1 cellular context compared by ENCODE assay signal in the genomic region with DNA sequence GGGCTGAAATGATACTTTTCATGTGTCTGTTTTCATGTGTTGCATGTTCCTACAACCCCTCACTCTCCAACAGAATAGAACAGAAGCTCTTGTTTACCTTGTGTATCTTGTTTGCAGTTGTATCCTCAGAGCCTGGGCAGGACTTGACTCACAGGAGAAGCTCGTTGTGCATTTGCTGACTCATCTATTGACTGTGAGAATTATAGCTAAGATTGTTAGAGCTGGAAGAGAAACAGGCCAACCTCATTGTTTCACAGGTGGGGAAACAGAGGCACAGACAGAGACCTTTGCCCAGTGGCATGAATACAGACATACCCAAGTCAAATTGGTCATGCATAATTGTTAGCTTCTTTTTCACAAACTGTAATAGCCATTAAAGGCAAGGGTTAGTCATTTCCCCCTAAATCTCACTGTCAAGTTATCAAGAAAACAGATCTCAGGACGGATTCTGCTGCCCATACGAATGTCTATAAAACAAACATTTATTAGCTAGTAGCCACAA.
TF ChIP-seq lines count a peak whose summit lies in the region.

No MANE protein-coding gene starts in this region.

TF ChIP-seq in K562, 482 proteins besides CTCF, POLR2A, EP300 and RAD21 (continued from another document and continues in another):
- TF ChIP-seq, protein P1, sequence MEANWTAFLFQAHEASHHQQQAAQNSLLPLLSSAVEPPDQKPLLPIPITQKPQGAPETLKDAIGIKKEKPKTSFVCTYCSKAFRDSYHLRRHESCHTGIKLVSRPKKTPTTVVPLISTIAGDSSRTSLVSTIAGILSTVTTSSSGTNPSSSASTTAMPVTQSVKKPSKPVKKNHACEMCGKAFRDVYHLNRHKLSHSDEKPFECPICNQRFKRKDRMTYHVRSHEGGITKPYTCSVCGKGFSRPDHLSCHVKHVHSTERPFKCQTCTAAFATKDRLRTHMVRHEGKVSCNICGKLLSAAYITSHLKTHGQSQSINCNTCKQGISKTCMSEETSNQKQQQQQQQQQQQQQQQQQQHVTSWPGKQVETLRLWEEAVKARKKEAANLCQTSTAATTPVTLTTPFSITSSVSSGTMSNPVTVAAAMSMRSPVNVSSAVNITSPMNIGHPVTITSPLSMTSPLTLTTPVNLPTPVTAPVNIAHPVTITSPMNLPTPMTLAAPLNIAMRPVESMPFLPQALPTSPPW (CRISPR knock-in tag; IDR thresholded peaks at IDR 0.05) = 0 out of 2 replicates have a peak, but pooled peaks have one; percentile 14
- TF ChIP-seq MEIS2 (IDR thresholded peaks at IDR 0.05; ENCODE audit: partially characterized antibody) (peak; percentile 80), PPARD (CRISPR knock-in tag; IDR thresholded peaks at IDR 0.05) (no peak), ZSCAN29 (IDR thresholded peaks at IDR 0.05) (no peak), C11orf30 (IDR thresholded peaks at IDR 0.05; ENCODE audit: low read depth) (peak; percentile 99), HLTF (IDR thresholded peaks at IDR 0.05) (no peak), CCNT2 (IDR thresholded peaks at IDR 0.05; ENCODE audit: borderline replicate concordance, extremely low read depth, insufficient read length, low read depth, low read length) (peak; percentile 26), NONO (IDR thresholded peaks at IDR 0.05; ENCODE audit: low read depth in 2 of 2, low read length in 1 of 2) (no peak), ZNF212 (CRISPR knock-in tag; IDR thresholded peaks at IDR 0.05) (no peak), TSC22D4 (tag; IDR thresholded peaks at IDR 0.05) (no peak), THRAP3 (IDR thresholded peaks at IDR 0.05; ENCODE audit: borderline replicate concordance) (no peak), SIRT6 (IDR thresholded peaks at IDR 0.05; ENCODE audit: low read depth, low read length) (no peak), ZNF766 (CRISPR knock-in tag; conservative IDR thresholded peaks at IDR 0.05) (no peak), ZNF133 (CRISPR knock-in tag; IDR thresholded peaks at IDR 0.05) (no peak), NCOA2 (IDR thresholded peaks at IDR 0.05; ENCODE audit: partially characterized antibody in 2 of 2) (no peak), CHD1 (IDR thresholded peaks at IDR 0.05; ENCODE audit: low read length) (no peak), FOXK2 (conservative IDR thresholded peaks at IDR 0.05 in 1 of 2, IDR thresholded peaks at IDR 0.05 in 1 of 2; ENCODE audit: low read depth in 2 of 2) (peak; percentile 90 to 95), SMAD1 (IDR thresholded peaks at IDR 0.05; ENCODE audit: low read depth, low read length, partially characterized antibody) (no peak), NRF1 (conservative IDR thresholded peaks at IDR 0.05 in 1 of 2, IDR thresholded peaks at IDR 0.05 in 1 of 2) (peak; percentile 28 to 31; a peak in 1 of 4 replicates), NCOA4 (IDR thresholded peaks at IDR 0.05; ENCODE audit: partially characterized antibody) (no peak), RNF2 (IDR thresholded peaks at IDR 0.05) (no peak), ETS2 (tag; IDR thresholded peaks at IDR 0.05; ENCODE audit: borderline replicate concordance, poor library complexity, severe bottlenecking) (no peak), ZZZ3 (IDR thresholded peaks at IDR 0.05) (no peak), ZNF175 (CRISPR knock-in tag; IDR thresholded peaks at IDR 0.05; ENCODE audit: low read depth) (no peak), PHF20 (IDR thresholded peaks at IDR 0.05; ENCODE audit: partially characterized antibody) (no peak), PHB (CRISPR knock-in tag; IDR thresholded peaks at IDR 0.05) (no peak)
- TF ChIP-seq, protein P2, sequence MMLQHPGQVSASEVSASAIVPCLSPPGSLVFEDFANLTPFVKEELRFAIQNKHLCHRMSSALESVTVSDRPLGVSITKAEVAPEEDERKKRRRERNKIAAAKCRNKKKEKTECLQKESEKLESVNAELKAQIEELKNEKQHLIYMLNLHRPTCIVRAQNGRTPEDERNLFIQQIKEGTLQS (IDR thresholded peaks at IDR 0.05) = peak; percentile 87
- TF ChIP-seq, protein P2 (CRISPR knock-in tag; conservative IDR thresholded peaks at IDR 0.05) = no peak
- TF ChIP-seq, protein P3, sequence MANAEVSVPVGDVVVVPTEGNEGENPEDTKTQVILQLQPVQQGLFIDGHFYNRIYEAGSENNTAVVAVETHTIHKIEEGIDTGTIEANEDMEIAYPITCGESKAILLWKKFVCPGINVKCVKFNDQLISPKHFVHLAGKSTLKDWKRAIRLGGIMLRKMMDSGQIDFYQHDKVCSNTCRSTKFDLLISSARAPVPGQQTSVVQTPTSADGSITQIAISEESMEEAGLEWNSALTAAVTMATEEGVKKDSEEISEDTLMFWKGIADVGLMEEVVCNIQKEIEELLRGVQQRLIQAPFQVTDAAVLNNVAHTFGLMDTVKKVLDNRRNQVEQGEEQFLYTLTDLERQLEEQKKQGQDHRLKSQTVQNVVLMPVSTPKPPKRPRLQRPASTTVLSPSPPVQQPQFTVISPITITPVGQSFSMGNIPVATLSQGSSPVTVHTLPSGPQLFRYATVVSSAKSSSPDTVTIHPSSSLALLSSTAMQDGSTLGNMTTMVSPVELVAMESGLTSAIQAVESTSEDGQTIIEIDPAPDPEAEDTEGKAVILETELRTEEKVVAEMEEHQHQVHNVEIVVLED (CRISPR knock-in tag; IDR thresholded peaks at IDR 0.05) = no peak
- TF ChIP-seq, protein P4, sequence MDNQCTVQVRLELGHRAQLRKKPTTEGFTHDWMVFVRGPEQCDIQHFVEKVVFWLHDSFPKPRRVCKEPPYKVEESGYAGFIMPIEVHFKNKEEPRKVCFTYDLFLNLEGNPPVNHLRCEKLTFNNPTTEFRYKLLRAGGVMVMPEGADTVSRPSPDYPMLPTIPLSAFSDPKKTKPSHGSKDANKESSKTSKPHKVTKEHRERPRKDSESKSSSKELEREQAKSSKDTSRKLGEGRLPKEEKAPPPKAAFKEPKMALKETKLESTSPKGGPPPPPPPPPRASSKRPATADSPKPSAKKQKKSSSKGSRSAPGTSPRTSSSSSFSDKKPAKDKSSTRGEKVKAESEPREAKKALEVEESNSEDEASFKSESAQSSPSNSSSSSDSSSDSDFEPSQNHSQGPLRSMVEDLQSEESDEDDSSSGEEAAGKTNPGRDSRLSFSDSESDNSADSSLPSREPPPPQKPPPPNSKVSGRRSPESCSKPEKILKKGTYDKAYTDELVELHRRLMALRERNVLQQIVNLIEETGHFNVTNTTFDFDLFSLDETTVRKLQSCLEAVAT (IDR thresholded peaks at IDR 0.05) = no peak
- TF ChIP-seq, protein P5, sequence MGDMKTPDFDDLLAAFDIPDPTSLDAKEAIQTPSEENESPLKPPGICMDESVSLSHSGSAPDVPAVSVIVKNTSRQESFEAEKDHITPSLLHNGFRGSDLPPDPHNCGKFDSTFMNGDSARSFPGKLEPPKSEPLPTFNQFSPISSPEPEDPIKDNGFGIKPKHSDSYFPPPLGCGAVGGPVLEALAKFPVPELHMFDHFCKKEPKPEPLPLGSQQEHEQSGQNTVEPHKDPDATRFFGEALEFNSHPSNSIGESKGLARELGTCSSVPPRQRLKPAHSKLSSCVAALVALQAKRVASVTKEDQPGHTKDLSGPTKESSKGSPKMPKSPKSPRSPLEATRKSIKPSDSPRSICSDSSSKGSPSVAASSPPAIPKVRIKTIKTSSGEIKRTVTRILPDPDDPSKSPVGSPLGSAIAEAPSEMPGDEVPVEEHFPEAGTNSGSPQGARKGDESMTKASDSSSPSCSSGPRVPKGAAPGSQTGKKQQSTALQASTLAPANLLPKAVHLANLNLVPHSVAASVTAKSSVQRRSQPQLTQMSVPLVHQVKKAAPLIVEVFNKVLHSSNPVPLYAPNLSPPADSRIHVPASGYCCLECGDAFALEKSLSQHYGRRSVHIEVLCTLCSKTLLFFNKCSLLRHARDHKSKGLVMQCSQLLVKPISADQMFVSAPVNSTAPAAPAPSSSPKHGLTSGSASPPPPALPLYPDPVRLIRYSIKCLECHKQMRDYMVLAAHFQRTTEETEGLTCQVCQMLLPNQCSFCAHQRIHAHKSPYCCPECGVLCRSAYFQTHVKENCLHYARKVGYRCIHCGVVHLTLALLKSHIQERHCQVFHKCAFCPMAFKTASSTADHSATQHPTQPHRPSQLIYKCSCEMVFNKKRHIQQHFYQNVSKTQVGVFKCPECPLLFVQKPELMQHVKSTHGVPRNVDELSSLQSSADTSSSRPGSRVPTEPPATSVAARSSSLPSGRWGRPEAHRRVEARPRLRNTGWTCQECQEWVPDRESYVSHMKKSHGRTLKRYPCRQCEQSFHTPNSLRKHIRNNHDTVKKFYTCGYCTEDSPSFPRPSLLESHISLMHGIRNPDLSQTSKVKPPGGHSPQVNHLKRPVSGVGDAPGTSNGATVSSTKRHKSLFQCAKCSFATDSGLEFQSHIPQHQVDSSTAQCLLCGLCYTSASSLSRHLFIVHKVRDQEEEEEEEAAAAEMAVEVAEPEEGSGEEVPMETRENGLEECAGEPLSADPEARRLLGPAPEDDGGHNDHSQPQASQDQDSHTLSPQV (IDR thresholded peaks at IDR 0.05) = no peak
- TF ChIP-seq, protein P6, sequence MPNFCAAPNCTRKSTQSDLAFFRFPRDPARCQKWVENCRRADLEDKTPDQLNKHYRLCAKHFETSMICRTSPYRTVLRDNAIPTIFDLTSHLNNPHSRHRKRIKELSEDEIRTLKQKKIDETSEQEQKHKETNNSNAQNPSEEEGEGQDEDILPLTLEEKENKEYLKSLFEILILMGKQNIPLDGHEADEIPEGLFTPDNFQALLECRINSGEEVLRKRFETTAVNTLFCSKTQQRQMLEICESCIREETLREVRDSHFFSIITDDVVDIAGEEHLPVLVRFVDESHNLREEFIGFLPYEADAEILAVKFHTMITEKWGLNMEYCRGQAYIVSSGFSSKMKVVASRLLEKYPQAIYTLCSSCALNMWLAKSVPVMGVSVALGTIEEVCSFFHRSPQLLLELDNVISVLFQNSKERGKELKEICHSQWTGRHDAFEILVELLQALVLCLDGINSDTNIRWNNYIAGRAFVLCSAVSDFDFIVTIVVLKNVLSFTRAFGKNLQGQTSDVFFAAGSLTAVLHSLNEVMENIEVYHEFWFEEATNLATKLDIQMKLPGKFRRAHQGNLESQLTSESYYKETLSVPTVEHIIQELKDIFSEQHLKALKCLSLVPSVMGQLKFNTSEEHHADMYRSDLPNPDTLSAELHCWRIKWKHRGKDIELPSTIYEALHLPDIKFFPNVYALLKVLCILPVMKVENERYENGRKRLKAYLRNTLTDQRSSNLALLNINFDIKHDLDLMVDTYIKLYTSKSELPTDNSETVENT (CRISPR knock-in tag; IDR thresholded peaks at IDR 0.05) = no peak
- TF ChIP-seq, protein P7, sequence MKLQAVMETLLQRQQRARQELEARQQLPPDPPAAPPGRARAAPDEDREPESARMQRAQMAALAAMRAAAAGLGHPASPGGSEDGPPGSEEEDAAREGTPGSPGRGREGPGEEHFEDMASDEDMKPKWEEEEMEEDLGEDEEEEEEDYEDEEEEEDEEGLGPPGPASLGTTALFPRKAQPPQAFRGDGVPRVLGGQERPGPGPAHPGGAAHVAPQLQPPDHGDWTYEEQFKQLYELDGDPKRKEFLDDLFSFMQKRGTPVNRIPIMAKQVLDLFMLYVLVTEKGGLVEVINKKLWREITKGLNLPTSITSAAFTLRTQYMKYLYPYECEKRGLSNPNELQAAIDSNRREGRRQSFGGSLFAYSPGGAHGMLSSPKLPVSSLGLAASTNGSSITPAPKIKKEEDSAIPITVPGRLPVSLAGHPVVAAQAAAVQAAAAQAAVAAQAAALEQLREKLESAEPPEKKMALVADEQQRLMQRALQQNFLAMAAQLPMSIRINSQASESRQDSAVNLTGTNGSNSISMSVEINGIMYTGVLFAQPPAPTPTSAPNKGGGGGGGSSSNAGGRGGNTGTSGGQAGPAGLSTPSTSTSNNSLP (IDR thresholded peaks at IDR 0.05; ENCODE audit: borderline replicate concordance, low read depth, low read length) = no peak
- TF ChIP-seq, protein P8, sequence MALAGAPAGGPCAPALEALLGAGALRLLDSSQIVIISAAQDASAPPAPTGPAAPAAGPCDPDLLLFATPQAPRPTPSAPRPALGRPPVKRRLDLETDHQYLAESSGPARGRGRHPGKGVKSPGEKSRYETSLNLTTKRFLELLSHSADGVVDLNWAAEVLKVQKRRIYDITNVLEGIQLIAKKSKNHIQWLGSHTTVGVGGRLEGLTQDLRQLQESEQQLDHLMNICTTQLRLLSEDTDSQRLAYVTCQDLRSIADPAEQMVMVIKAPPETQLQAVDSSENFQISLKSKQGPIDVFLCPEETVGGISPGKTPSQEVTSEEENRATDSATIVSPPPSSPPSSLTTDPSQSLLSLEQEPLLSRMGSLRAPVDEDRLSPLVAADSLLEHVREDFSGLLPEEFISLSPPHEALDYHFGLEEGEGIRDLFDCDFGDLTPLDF (CRISPR knock-in tag; IDR thresholded peaks at IDR 0.05) = no peak
- TF ChIP-seq, protein P9, sequence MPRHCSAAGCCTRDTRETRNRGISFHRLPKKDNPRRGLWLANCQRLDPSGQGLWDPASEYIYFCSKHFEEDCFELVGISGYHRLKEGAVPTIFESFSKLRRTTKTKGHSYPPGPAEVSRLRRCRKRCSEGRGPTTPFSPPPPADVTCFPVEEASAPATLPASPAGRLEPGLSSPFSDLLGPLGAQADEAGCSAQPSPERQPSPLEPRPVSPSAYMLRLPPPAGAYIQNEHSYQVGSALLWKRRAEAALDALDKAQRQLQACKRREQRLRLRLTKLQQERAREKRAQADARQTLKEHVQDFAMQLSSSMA (CRISPR knock-in tag; IDR thresholded peaks at IDR 0.05) = no peak
- TF ChIP-seq, protein P10, sequence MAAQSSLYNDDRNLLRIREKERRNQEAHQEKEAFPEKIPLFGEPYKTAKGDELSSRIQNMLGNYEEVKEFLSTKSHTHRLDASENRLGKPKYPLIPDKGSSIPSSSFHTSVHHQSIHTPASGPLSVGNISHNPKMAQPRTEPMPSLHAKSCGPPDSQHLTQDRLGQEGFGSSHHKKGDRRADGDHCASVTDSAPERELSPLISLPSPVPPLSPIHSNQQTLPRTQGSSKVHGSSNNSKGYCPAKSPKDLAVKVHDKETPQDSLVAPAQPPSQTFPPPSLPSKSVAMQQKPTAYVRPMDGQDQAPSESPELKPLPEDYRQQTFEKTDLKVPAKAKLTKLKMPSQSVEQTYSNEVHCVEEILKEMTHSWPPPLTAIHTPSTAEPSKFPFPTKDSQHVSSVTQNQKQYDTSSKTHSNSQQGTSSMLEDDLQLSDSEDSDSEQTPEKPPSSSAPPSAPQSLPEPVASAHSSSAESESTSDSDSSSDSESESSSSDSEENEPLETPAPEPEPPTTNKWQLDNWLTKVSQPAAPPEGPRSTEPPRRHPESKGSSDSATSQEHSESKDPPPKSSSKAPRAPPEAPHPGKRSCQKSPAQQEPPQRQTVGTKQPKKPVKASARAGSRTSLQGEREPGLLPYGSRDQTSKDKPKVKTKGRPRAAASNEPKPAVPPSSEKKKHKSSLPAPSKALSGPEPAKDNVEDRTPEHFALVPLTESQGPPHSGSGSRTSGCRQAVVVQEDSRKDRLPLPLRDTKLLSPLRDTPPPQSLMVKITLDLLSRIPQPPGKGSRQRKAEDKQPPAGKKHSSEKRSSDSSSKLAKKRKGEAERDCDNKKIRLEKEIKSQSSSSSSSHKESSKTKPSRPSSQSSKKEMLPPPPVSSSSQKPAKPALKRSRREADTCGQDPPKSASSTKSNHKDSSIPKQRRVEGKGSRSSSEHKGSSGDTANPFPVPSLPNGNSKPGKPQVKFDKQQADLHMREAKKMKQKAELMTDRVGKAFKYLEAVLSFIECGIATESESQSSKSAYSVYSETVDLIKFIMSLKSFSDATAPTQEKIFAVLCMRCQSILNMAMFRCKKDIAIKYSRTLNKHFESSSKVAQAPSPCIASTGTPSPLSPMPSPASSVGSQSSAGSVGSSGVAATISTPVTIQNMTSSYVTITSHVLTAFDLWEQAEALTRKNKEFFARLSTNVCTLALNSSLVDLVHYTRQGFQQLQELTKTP (IDR thresholded peaks at IDR 0.05; ENCODE audit: low read depth in 1 of 2, partially characterized antibody in 2 of 2) = no peak
